Comparison of ENCODE assay signal across 1 cellular context in the genomic region with DNA sequence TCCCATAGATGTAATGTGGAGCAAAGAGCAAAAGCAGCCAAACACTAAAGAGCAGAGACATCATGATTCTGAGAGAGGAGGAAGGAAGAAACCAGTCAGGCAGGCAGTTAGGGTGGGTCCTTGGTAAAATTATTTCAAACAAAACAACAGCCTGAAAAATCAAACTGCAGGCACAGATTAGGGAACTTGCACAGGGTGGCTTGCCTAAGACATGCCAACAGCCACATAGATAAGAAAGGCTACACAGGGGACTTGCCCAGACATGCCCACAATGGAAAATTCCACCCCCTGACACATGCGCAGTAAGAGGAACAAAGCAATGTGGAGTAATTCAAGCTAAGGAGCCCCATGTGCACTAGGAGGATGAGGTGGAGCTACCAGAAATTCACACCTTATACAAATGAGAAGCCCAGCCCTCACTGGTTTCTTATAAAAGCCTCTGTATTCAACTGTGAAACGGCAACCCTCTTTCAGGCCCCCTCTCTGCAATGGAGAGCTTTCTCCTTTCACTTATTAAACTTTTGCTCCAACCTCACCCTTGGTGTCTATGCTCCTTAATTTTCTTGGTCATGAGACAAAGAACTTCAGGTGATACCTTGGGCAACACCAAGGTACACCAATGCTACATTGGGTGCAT.
TF ChIP-seq lines count a peak whose summit lies in the region.

No MANE protein-coding gene starts in this region.

TF ChIP-seq in WTC11, 78 proteins besides CTCF, POLR2A, EP300 and RAD21 (continued from another document):
- TF ChIP-seq ATF6 (CRISPR knock-in tag; IDR thresholded peaks at IDR 0.05) (no peak), ESRRA (CRISPR knock-in tag; IDR thresholded peaks at IDR 0.05; ENCODE audit: borderline replicate concordance) (no peak), OVOL2 (CRISPR knock-in tag; IDR thresholded peaks at IDR 0.05; ENCODE audit: borderline replicate concordance) (no peak), ZNF138 (CRISPR knock-in tag; conservative IDR thresholded peaks at IDR 0.05) (no peak)
